8 cellular contexts compared by ENCODE assay signal in the genomic region with DNA sequence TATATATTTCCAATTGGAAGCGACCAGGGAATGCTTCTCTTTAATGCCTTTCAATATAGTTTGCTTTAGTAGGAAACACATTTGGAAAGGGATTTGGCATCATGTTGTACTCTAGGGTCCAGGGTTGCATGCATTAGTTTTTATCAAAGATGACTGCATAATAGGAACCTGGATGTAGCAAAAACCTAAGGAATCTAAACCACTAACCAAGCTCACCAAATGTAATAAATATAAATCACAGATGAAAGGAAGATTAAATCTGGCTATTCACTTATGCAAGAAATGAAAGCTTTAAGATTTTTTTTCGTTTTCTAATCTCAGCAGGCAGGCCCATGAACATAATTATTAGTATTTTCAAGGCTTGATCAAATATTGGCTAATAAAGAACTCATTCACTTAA.
"Had no signal": no experiment of that assay in that cellular context is flagged by ENCODE, and none has a peak within 500 bp of the region (broad histone marks: within the 10 kb centered on the region; RNA-seq: fewer than 3 reads in every experiment).

No MANE protein-coding gene starts in this region.

- ATAC-seq: GM23338, HepG2 had no signal

- H3K9ac ChIP-seq: KMS-11 had no signal

- H3K27ac Mint-ChIP-seq: GM23338, H9, IgD-negative memory B cell had no signal

- H3K4me2 ChIP-seq: GM23338, KMS-11 had no signal

- H2AFZ ChIP-seq: GM23338 had no signal

- H3K36me3 Mint-ChIP-seq: IgD-negative memory B cell had no signal

- H3K4me3 Mint-ChIP-seq: GM23338, H9, IgD-negative memory B cell had no signal

- DNase-seq: H9, HCEC 1CT, KBM-7 had no signal

- H3K4me3 ChIP-seq: GM23338 had no signal

- H3K9me3 Mint-ChIP-seq: GM23338, H9, IgD-negative memory B cell had no signal

- H3K27ac ChIP-seq: HL-60, KMS-11 had no signal

- H3K27me3 Mint-ChIP-seq: IgD-negative memory B cell had no signal
